15 cellular contexts compared by ENCODE assay signal in the genomic region with DNA sequence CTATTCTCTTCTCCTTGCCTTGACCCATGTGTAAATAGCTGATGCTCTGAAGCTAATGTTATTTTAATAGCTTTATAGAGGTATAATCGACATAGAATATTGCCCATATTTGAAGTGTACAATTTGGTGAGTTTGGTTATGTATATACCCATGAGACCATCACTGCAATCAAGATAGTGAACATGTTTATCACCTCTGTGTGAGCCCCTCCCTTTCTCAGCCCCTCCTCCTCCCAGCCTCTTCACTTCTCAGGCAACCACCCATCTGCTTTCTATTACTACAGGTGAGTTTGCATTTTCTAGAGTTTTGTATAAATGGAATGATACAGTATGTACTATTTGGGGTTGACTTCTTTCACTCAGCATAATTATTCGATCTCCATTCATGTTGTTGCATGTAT.
DNase-seq lines count a peak whose midpoint lies in the region; ATAC-seq and TF ChIP-seq lines count a peak whose summit lies in the region.
"Had no signal": no experiment of that assay in that cellular context is flagged by ENCODE, and none has a peak within 500 bp of the region (broad histone marks: within the 10 kb centered on the region; RNA-seq: fewer than 3 reads in every experiment).

No MANE protein-coding gene starts in this region.

- H3K4me2 ChIP-seq in PC-9: no peak overlapping the region

- no TSS peak for BruUV-seq in PC-9 (replicated peaks; lab: Mats Ljungman, UMichigan)

- H3K9me3 ChIP-seq in colonic mucosa (no peaks in the 10 kb centered on the region), PC-9 (ENCODE audit: insufficient read depth, low read depth) (no peaks in the 10 kb centered on the region)
- H3K9me3 ChIP-seq: BE2C had no signal

- peaks cover 6% of the 10 kb centered on the region for H3K4me1 ChIP-seq in colonic mucosa
- H3K4me1 ChIP-seq in PC-9 (replicated peaks; ENCODE audit: insufficient read depth): no peaks in the 10 kb centered on the region

- H3K4me3 Mint-ChIP-seq in nephron: no peak overlapping the region
- H3K4me3 Mint-ChIP-seq: CD14-positive monocyte; CD4-positive, alpha-beta memory T cell; H9 had no signal

- H3K4me1 Mint-ChIP-seq in nephron: peaks cover 54% of the 10 kb centered on the region
- H3K4me1 Mint-ChIP-seq: CD14-positive monocyte; CD4-positive, alpha-beta memory T cell; H9 had no signal

- H3K27me3 Mint-ChIP-seq in nephron (ENCODE audit: low read depth): peaks cover 9% of the 10 kb centered on the region

- H3K9me3 Mint-ChIP-seq in nephron: peaks cover 16% of the 10 kb centered on the region
- H3K9me3 Mint-ChIP-seq: CD14-positive monocyte had no signal

- H3K36me3 ChIP-seq in colonic mucosa: no peaks in the 10 kb centered on the region
- no peaks in the 10 kb centered on the region for H3K36me3 ChIP-seq in PC-9 (ENCODE audit: low read depth)
- H3K36me3 ChIP-seq: BE2C had no signal

- TF ChIP-seq CTCF in colonic mucosa (IDR thresholded peaks at IDR 0.05) (no peak), nephron (IDR thresholded peaks at IDR 0.05; ENCODE audit: unreplicated experiment in 3 of 3) (no peak), PC-9 (conservative IDR thresholded peaks at IDR 0.05) (no peak)

- no peaks in the 10 kb centered on the region for H4K20me1 ChIP-seq in PC-9 (ENCODE audit: insufficient read depth)

- intact Hi-C loops in colonic mucosa (cut with DNase I): no loop called here
- intact Hi-C loops in PC-9 (cut with micrococcal nuclease; ENCODE audit: unreplicated experiment): no loop called here
- intact Hi-C loops in sciatic nerve (cut with DNase I): no loop called here

- POLR2A ChIA-PET in PC-9 (lab: Charles Lee; ENCODE audit: unreplicated experiment): no interaction called here

- H3K27ac ChIP-seq in colonic mucosa (no peak overlapping the region), PC-9 (no peak overlapping the region)

- no peaks in the 10 kb centered on the region for H3K79me2 ChIP-seq in PC-9 (ENCODE audit: low read depth)

- CTCF ChIA-PET in PC-9 (lab: Charles Lee): no interaction called here

- peak; percentile 23 for DNase-seq in NCI-H2171 (lab: John Stamatoyannopoulos, UW)
- DNase-seq in colonic mucosa: peak; percentile 64
- DNase-seq in PC-9: no peak
- no peak for DNase-seq in sciatic nerve (ENCODE audit: low spot score)
- DNase-seq: ACHN; BE2C; CD4-positive, alpha-beta memory T cell; DMS153; DMS79 treated with DMSO at 0.1 percent for 48 hours; EL; H9 had no signal

- H3K9ac ChIP-seq in colonic mucosa (ENCODE audit: low read depth in 2 of 2, low read length in 2 of 2): no peak overlapping the region

- no peak overlapping the region for H3K4me3 ChIP-seq in colonic mucosa
- no peak overlapping the region for H3K4me3 ChIP-seq in PC-9
- H3K4me3 ChIP-seq: GM12878 had no signal

- H3K27me3 ChIP-seq in colonic mucosa: no peaks in the 10 kb centered on the region
- H3K27me3 ChIP-seq in PC-9 (ENCODE audit: insufficient read depth, low read depth): peaks cover 8% of the 10 kb centered on the region; the same call in 1 of the 2 replicates
- H3K27me3 ChIP-seq: BE2C had no signal

- H2AFZ ChIP-seq in PC-9: no peak overlapping the region

- ATAC-seq in GM21825 (IDR thresholded peaks at IDR 0.05; ENCODE audit: unreplicated experiment) (no peak), sciatic nerve (no peak)
- ATAC-seq: GM12878 had no signal

- no peaks in the 10 kb centered on the region for H3K9me2 ChIP-seq in PC-9 (ENCODE audit: insufficient read depth)

- H3F3A ChIP-seq in PC-9 (ENCODE audit: insufficient read depth, low read depth): no peaks in the 10 kb centered on the region

- no peaks in the 10 kb centered on the region for H3K36me3 Mint-ChIP-seq in nephron (ENCODE audit: low read depth)
- H3K36me3 Mint-ChIP-seq: CD14-positive monocyte; CD4-positive, alpha-beta memory T cell had no signal

- H3K27ac Mint-ChIP-seq in nephron: peak overlapping the region; percentile 28 to 54 (median 32)
- H3K27ac Mint-ChIP-seq: CD4-positive, alpha-beta memory T cell had no signal

Comparison
In these comparisons a context has a peak if more than half of its experiments do, and no peak if none do; other contexts are left out.
1. DNase-seq: peak in NCI-H2171 (single experiment) and colonic mucosa (single experiment); none in PC-9 (0 of 2) and sciatic nerve (single experiment).